Comparison of ENCODE assay signal across 17 cellular contexts in genomic region chrX:153931151-153931550, GRCh38. TPM values are rescaled to one million over a fixed set of nuclear protein-coding genes. Genes with fewer than 3 reads are reported as not detected.
DNase-seq lines count a peak whose midpoint lies in the region; ATAC-seq and TF ChIP-seq lines count a peak whose summit lies in the region.
"Had no signal": no experiment of that assay in that cellular context is flagged by ENCODE, and none has a peak within 500 bp of the region (broad histone marks: within the 10 kb centered on the region; RNA-seq: fewer than 3 reads in every experiment).

No MANE protein-coding gene starts in this region.

- no peak overlapping the region for H3K18ac ChIP-seq in trophoblast cell (ENCODE audit: low read length)

- peaks cover 13% of the 10 kb centered on the region for H3K79me1 ChIP-seq in trophoblast cell (ENCODE audit: low read length)

- H3K14ac ChIP-seq in trophoblast cell (ENCODE audit: low read length), result no peak overlapping the region

- no peak overlapping the region for H3K4me3 ChIP-seq in CD8-positive, alpha-beta T cell (ENCODE audit: low read depth, low read length)
- H3K4me3 ChIP-seq in Panc1 (ENCODE audit: low read depth in 2 of 2, low read length in 2 of 2) (no peak overlapping the region), trophoblast cell (ENCODE audit: low read depth, low read length) (no peak overlapping the region)
- H3K4me3 ChIP-seq: heart left ventricle, PC-9, right atrium auricular region, thyroid gland had no signal

- H3K27ac ChIP-seq in CD8-positive, alpha-beta T cell (ENCODE audit: low read depth, low read length), result no peak overlapping the region
- H3K27ac ChIP-seq in Panc1 (ENCODE audit: low read length) (peak overlapping the region; percentile 34; the same call in 1 of the 2 replicates), trophoblast cell (ENCODE audit: low read depth, low read length) (no peak overlapping the region)
- H3K27ac ChIP-seq: PC-9, right atrium auricular region, thyroid gland had no signal

- H4K12ac ChIP-seq in trophoblast cell (ENCODE audit: low read depth, low read length), result no peak overlapping the region

- no peak for ATAC-seq in CD8-positive, alpha-beta T cell
- ATAC-seq in Panc1 (no peak), GM18873 (IDR thresholded peaks at IDR 0.05; ENCODE audit: low FRiP score, unreplicated experiment) (no peak)
- ATAC-seq: heart left ventricle, SK-N-SH treated with all-trans-retinoic acid at 6 μM for 48 hours had no signal

- H3K36me3 Mint-ChIP-seq in CD8-positive, alpha-beta T cell, result peaks cover 24% of the 10 kb centered on the region
- H3K36me3 Mint-ChIP-seq in endothelial cell (ENCODE audit: low read depth, unreplicated experiment), result peaks cover 11% of the 10 kb centered on the region

- no peak overlapping the region for H3K4me2 ChIP-seq in trophoblast cell (ENCODE audit: low read length)
- H3K4me2 ChIP-seq: PC-9 had no signal

- H2BK5ac ChIP-seq in trophoblast cell (ENCODE audit: low read depth, low read length, poor library complexity), result no peak overlapping the region

- H3K27me3 ChIP-seq in CD8-positive, alpha-beta T cell (ENCODE audit: insufficient read depth, low read length), result no peaks in the 10 kb centered on the region
- H3K27me3 ChIP-seq in Panc1 (ENCODE audit: control insufficient read depth, insufficient read depth, low read length) (no peaks in the 10 kb centered on the region), trophoblast cell (ENCODE audit: insufficient read depth, low read length) (no peaks in the 10 kb centered on the region)
- H3K27me3 ChIP-seq: BE2C, right atrium auricular region, thyroid gland had no signal

- H2AFZ ChIP-seq in trophoblast cell (ENCODE audit: insufficient read depth, low read length, poor library complexity), result no peak overlapping the region
- H2AFZ ChIP-seq: PC-9 had no signal

- no peaks in the 10 kb centered on the region for H3K36me3 ChIP-seq in CD8-positive, alpha-beta T cell (ENCODE audit: insufficient read depth, low read length)
- H3K36me3 ChIP-seq in Panc1 (ENCODE audit: control insufficient read depth, insufficient read depth, low read length), result peaks cover 7% of the 10 kb centered on the region
- H3K36me3 ChIP-seq in trophoblast cell (ENCODE audit: control insufficient read depth in 1 of 2, insufficient read depth in 2 of 2, low read length in 2 of 2), result peaks cover 36 to 37% of the 10 kb centered on the region in 2 experiments

- H3K27ac Mint-ChIP-seq in CD8-positive, alpha-beta T cell, result peak overlapping the region; percentile 41
- peak overlapping the region; percentile 67 for H3K27ac Mint-ChIP-seq in endothelial cell (ENCODE audit: unreplicated experiment)
- H3K27ac Mint-ChIP-seq: memory B cell had no signal

- H2BK12ac ChIP-seq in trophoblast cell (ENCODE audit: low read length), result no peak overlapping the region

- no peaks in the 10 kb centered on the region for H3K27me3 Mint-ChIP-seq in CD8-positive, alpha-beta T cell (ENCODE audit: low read depth)
- H3K27me3 Mint-ChIP-seq in endothelial cell (ENCODE audit: unreplicated experiment), result peaks cover 5% of the 10 kb centered on the region
- H3K27me3 Mint-ChIP-seq: memory B cell had no signal

- H3K9ac ChIP-seq in trophoblast cell (ENCODE audit: low read length), result no peak overlapping the region

- H3K4me3 Mint-ChIP-seq in CD8-positive, alpha-beta T cell, result no peak overlapping the region
- H3K4me3 Mint-ChIP-seq in endothelial cell (ENCODE audit: unreplicated experiment), result no peak overlapping the region
- H3K4me3 Mint-ChIP-seq: memory B cell had no signal

- no peaks in the 10 kb centered on the region for H3K9me3 ChIP-seq in CD8-positive, alpha-beta T cell (ENCODE audit: low read length)
- H3K9me3 ChIP-seq in Panc1 (ENCODE audit: control insufficient read depth, insufficient read depth, low read depth, low read length) (no peaks in the 10 kb centered on the region), trophoblast cell (ENCODE audit: insufficient read depth, low read depth, low read length) (no peaks in the 10 kb centered on the region)
- H3K9me3 ChIP-seq: BE2C, heart left ventricle, right atrium auricular region, thyroid gland had no signal

- H3K4me1 ChIP-seq in CD8-positive, alpha-beta T cell (ENCODE audit: insufficient read depth, low read length), result peaks cover 20% of the 10 kb centered on the region
- peaks cover 36% of the 10 kb centered on the region for H3K4me1 ChIP-seq in Panc1 (ENCODE audit: control insufficient read depth, insufficient read depth, low read length)
- peaks cover 14 to 21% of the 10 kb centered on the region in 2 experiments for H3K4me1 ChIP-seq in trophoblast cell (ENCODE audit: control insufficient read depth in 1 of 2, insufficient read depth in 2 of 2, low read length in 2 of 2)

- intact Hi-C loops in CD8-positive, alpha-beta T cell (cut with DNase I, micrococcal nuclease), result no loop called here
- intact Hi-C loops in Panc1 (cut with micrococcal nuclease; ENCODE audit: unreplicated experiment), result no loop called here

- peaks cover 17% of the 10 kb centered on the region for H3K79me2 ChIP-seq in trophoblast cell (ENCODE audit: control insufficient read depth, insufficient read depth, low read length, poor library complexity)

- in situ Hi-C loops in Panc1 (cut with HindIII; ENCODE audit: low pct_unique_long_range_greater_than_20kb, low sequenced_read_pairs), result no loop called here

- H3K23ac ChIP-seq in trophoblast cell (ENCODE audit: low read length), result no peak overlapping the region

- DNase-seq in CD8-positive, alpha-beta T cell, result no peak
- DNase-seq in Panc1 (ENCODE audit: low read depth, low spot score) (no peak), endothelial cell (ENCODE audit: low spot score) (no peak), NCI-H2029 treated with DMSO at 0.1 percent for 48 hours (lab: John Stamatoyannopoulos, UW) (no peak), trophoblast cell (no peak)
- DNase-seq: activated CD8-positive, alpha-beta memory T cell treated with anti-CD3 and anti-CD28 coated beads for 24 hours; activated effector memory CD4-positive, alpha-beta T cell treated with anti-CD3 and anti-CD28 coated beads, Interleukin-2, amount 50 U/mL, for 16 hours; BE2C; DMS79 treated with DMSO at 0.1 percent for 48 hours; heart left ventricle; NCI-H1048; PC-9; thyroid gland had no signal

- no peak overlapping the region for H4K8ac ChIP-seq in trophoblast cell (ENCODE audit: low read depth, low read length)

- TF ChIP-seq CTCF in CD8-positive, alpha-beta T cell (IDR thresholded peaks at IDR 0.05), result no peak
- no peak for TF ChIP-seq CTCF in Panc1 (IDR thresholded peaks at IDR 0.05)
- TF ChIP-seq CTCF in endothelial cell (IDR thresholded peaks at IDR 0.05; ENCODE audit: unreplicated experiment), result no peak

- H2AK5ac ChIP-seq in trophoblast cell (ENCODE audit: low read length), result no peak overlapping the region

- BruUV-seq in Panc1 (replicated peaks; lab: Mats Ljungman, UMichigan), result no TSS peak

- WGBS in trophoblast cell (ENCODE audit: extremely low coverage, insufficient coverage, insufficient read length), result no CpG with 5 or more reads among the region's 8 CpGs

- peaks cover 28% of the 10 kb centered on the region for H3K4me1 Mint-ChIP-seq in CD8-positive, alpha-beta T cell (ENCODE audit: low read depth)
- H3K4me1 Mint-ChIP-seq in endothelial cell (ENCODE audit: unreplicated experiment), result peaks cover 2% of the 10 kb centered on the region

- H4K91ac ChIP-seq in trophoblast cell (ENCODE audit: low read depth, low read length), result no peak overlapping the region

- POLR2A ChIA-PET in CD8-positive, alpha-beta T cell (lab: Charles Lee), result interaction anchor here (10.2 kb wide), 1 partner anchor 15 kb away, joined by 100 read pairs; the partner anchor contains the start of gene RENBP
- POLR2A ChIA-PET in Panc1 (lab: Charles Lee), result interaction anchor here (0.7 kb wide), 1 partner anchor 8 kb away, joined by 3 read pairs; no protein-coding TSS in a partner anchor

- H2BK120ac ChIP-seq in trophoblast cell (ENCODE audit: insufficient read depth, low read length, poor library complexity), result no peak overlapping the region

- CTCF ChIA-PET in CD8-positive, alpha-beta T cell (lab: Charles Lee), result no interaction called here
- CTCF ChIA-PET in Panc1 (lab: Charles Lee), result no interaction called here

- H3K9me3 Mint-ChIP-seq in CD8-positive, alpha-beta T cell, result no peaks in the 10 kb centered on the region
- H3K9me3 Mint-ChIP-seq in endothelial cell (ENCODE audit: unreplicated experiment), result no peaks in the 10 kb centered on the region
- H3K9me3 Mint-ChIP-seq: memory B cell had no signal

- H3K4ac ChIP-seq in trophoblast cell (ENCODE audit: low read depth, low read length), result no peak overlapping the region

RNA-seq across cellular contexts. Expression of gene NAA10, which starts 3.7 kb away (rescaled TPM):
- 10 to 100 TPM; 34.4 to 35.3 TPM for total RNA-seq in CD8-positive, alpha-beta T cell
- total RNA-seq in Panc1 (2021; ENCODE audit: unreplicated experiment), result 246 TPM
- polyA plus RNA-seq in Panc1 (2012; ENCODE audit: insufficient read length), result 347 TPM
- 85.5 TPM for total RNA-seq in endothelial cell (ENCODE audit: unreplicated experiment)
- polyA plus RNA-seq in trophoblast cell (2013), result 92.2 and 95.5 TPM in 2 replicates

RNA-seq across cellular contexts. Expression of gene ARHGAP4, which starts 5.1 kb away (rescaled TPM):
- 100 to 1,000 TPM; 432 to 440 TPM for total RNA-seq in CD8-positive, alpha-beta T cell
- 225 TPM for total RNA-seq in Panc1 (2021; ENCODE audit: unreplicated experiment)
- 297 TPM for polyA plus RNA-seq in Panc1 (2012; ENCODE audit: insufficient read length)
- total RNA-seq in endothelial cell (ENCODE audit: unreplicated experiment), result 72.2 TPM
- 1.5 and 1.9 TPM in 2 replicates for polyA plus RNA-seq in trophoblast cell (2013)

RNA-seq across cellular contexts. Expression of gene RENBP, which starts 13.3 kb away (rescaled TPM):
- 1 to 10 TPM; 6.2 to 6.3 TPM for total RNA-seq in CD8-positive, alpha-beta T cell
- total RNA-seq in Panc1 (2021; ENCODE audit: unreplicated experiment) (0.62 TPM), endothelial cell (ENCODE audit: unreplicated experiment) (19.3 TPM)
- polyA plus RNA-seq in Panc1 (2012; ENCODE audit: insufficient read length), result 0.62 TPM
- polyA plus RNA-seq in trophoblast cell (2013), result 0.82 and 0.94 TPM in 2 replicates

RNA-seq across cellular contexts. Expression of gene AVPR2, which starts 26.7 kb away (rescaled TPM):
- total RNA-seq in CD8-positive, alpha-beta T cell, result not detected
- total RNA-seq in Panc1 (2021; ENCODE audit: unreplicated experiment) (10.6 TPM), endothelial cell (ENCODE audit: unreplicated experiment) (0.77 TPM)
- 15.5 TPM for polyA plus RNA-seq in Panc1 (2012; ENCODE audit: insufficient read length)
- polyA plus RNA-seq in trophoblast cell (2013), result not detected in 2 replicates

RNA-seq across cellular contexts. Expression of gene HCFC1, which starts 40.5 kb away (rescaled TPM):
- 10 to 100 TPM; 49.1 to 56.3 TPM for total RNA-seq in CD8-positive, alpha-beta T cell
- total RNA-seq in Panc1 (2021; ENCODE audit: unreplicated experiment), result 113 TPM
- polyA plus RNA-seq in Panc1 (2012; ENCODE audit: insufficient read length), result 77.9 TPM
- 74.6 TPM for total RNA-seq in endothelial cell (ENCODE audit: unreplicated experiment)
- polyA plus RNA-seq in trophoblast cell (2013), result 47.6 and 50.4 TPM in 2 replicates
